ENCODE assay signal across 14 cellular contexts in genomic region chr22:28232231-28232630, GRCh38.
A peak's percentile ranks its signal among the peaks of the same experiment; 100 is the strongest.
DNase-seq lines count a peak whose midpoint lies in the region; ATAC-seq and TF ChIP-seq lines count a peak whose summit lies in the region.
"Had no signal": no experiment of that assay in that cellular context is flagged by ENCODE, and none has a peak within 500 bp of the region (broad histone marks: within the 10 kb centered on the region; RNA-seq: fewer than 3 reads in every experiment).

No MANE protein-coding gene starts in this region.

- 0 out of 2 replicates have a peak overlapping the region, but pooled peaks have one; percentile 12 for H4K91ac ChIP-seq in IMR-90 (ENCODE audit: insufficient read depth, low read depth, low read length)

- CTCF ChIA-PET in A673 (lab: Charles Lee) = no interaction called here
- CTCF ChIA-PET in IMR-90 (lab: Yijun Ruan, JAX) = interaction anchor here (0.6 to 1.4 kb wide), 2 partner anchors 21 to 70 kb away, joined by 3 to 4 read pairs; no protein-coding TSS in a partner anchor
- CTCF ChIA-PET in CD4-positive, alpha-beta T cell (lab: Charles Lee) = no interaction called here

- no peak overlapping the region for H2AFZ ChIP-seq in IMR-90 (replicated peaks; ENCODE audit: low read length, poor library complexity)
- no peak overlapping the region for H2AFZ ChIP-seq in neural progenitor cell (replicated peaks)

- peaks cover 3% of the 10 kb centered on the region for H3K79me2 ChIP-seq in neural progenitor cell (ENCODE audit: low read depth)

- H2BK15ac ChIP-seq in IMR-90 (ENCODE audit: low read depth, low read length) = peak overlapping the region; percentile 28; the same call in 1 of the 3 replicates

- H3K4me1 ChIP-seq in A673 (ENCODE audit: insufficient read depth, low read length, poor library complexity, severe bottlenecking) (peaks cover 25% of the 10 kb centered on the region), IMR-90 (ENCODE audit: control insufficient read depth, insufficient read depth, low read length) (peaks cover 11% of the 10 kb centered on the region), neural progenitor cell (peaks cover 24% of the 10 kb centered on the region), right atrium auricular region (peaks cover 0 to 5% of the 10 kb centered on the region in 2 donors)

- peaks cover 2% of the 10 kb centered on the region for H3K9me3 Mint-ChIP-seq in neural progenitor cell
- H3K9me3 Mint-ChIP-seq in stimulated activated naive B cell treated with anti-CD40 and anti-IgM and Interleukin-4, amounts not matched to agents 10 μg/mL and 1 μg/mL and 100 μg/mL, for 72 hours = peaks cover 0 to 2% of the 10 kb centered on the region in 2 donors
- H3K9me3 Mint-ChIP-seq in CD4-positive, alpha-beta T cell = no peaks in the 10 kb centered on the region

- peak overlapping the region; percentile 72 for H2BK5ac ChIP-seq in IMR-90 (ENCODE audit: low read depth, low read length, poor library complexity, severe bottlenecking)

- no peak for TF ChIP-seq CTCF in A673 (conservative IDR thresholded peaks at IDR 0.05; ENCODE audit: low read depth, low read length)
- no peak for TF ChIP-seq CTCF in IMR-90 (conservative IDR thresholded peaks at IDR 0.05; ENCODE audit: low read depth, low read length)
- TF ChIP-seq CTCF in neural progenitor cell (IDR thresholded peaks at IDR 0.05) = no peak
- TF ChIP-seq CTCF in CD4-positive, alpha-beta T cell (IDR thresholded peaks at IDR 0.05) = no peak
- TF ChIP-seq CTCF in right atrium auricular region (IDR thresholded peaks at IDR 0.05) = no peak

- no CpG with 5 or more reads among the region's 3 CpGs for WGBS in IMR-90 (ENCODE audit: extremely low coverage in 2 of 2, insufficient read length in 1 of 2), 2 experiments

- peak overlapping the region; percentile 87; the same call in 1 of the 2 replicates for H4K5ac ChIP-seq in IMR-90 (ENCODE audit: low read depth, low read length)

- ATAC-seq in IMR-90 (ENCODE audit: low read depth) = no peak
- ATAC-seq in stimulated activated naive B cell treated with anti-CD40 and anti-IgM and Interleukin-4, amounts not matched to agents 10 μg/mL and 1 μg/mL and 100 μg/mL, for 72 hours (replicated peaks) = no peak
- no peak for ATAC-seq in CD4-positive, alpha-beta T cell (ENCODE audit: poor library complexity)
- ATAC-seq: GM12878 had no signal

- H3K4me1 Mint-ChIP-seq in neural progenitor cell = peaks cover 34% of the 10 kb centered on the region
- H3K4me1 Mint-ChIP-seq in stimulated activated naive B cell treated with anti-CD40 and anti-IgM and Interleukin-4, amounts not matched to agents 10 μg/mL and 1 μg/mL and 100 μg/mL, for 72 hours = no peaks in the 10 kb centered on the region
- H3K4me1 Mint-ChIP-seq in CD4-positive, alpha-beta T cell (ENCODE audit: low read depth) = no peaks in the 10 kb centered on the region

- peaks cover 18% of the 10 kb centered on the region for H3F3A ChIP-seq in neural progenitor cell (ENCODE audit: low read depth)

- no peak overlapping the region for H3K4me3 ChIP-seq in A673 (ENCODE audit: low read depth, low read length, poor library complexity, severe bottlenecking)
- no peak overlapping the region for H3K4me3 ChIP-seq in IMR-90 (ENCODE audit: insufficient read depth, low read depth, low read length)
- H3K4me3 ChIP-seq in neural progenitor cell = no peak overlapping the region
- H3K4me3 ChIP-seq in right atrium auricular region = no peak overlapping the region
- H3K4me3 ChIP-seq: BLaER1, GM12878 had no signal

- H3K27ac ChIP-seq in A673 (ENCODE audit: low read depth, low read length, poor library complexity, severe bottlenecking) (peak overlapping the region; percentile 33), IMR-90 (ENCODE audit: insufficient read depth, low read length) (no peak overlapping the region; the same call in 1 of the 2 replicates), neural progenitor cell (no peak overlapping the region), right atrium auricular region (no peak overlapping the region)
- H3K27ac ChIP-seq in CD4-positive, alpha-beta T cell (ENCODE audit: low read depth, low read length) = no peak overlapping the region
- H3K27ac ChIP-seq: 22Rv1, BLaER1 had no signal

- BruUV-seq in A673 (replicated peaks; lab: Mats Ljungman, UMichigan) (no TSS peak), IMR-90 (replicated peaks; lab: Mats Ljungman, UMichigan) (no TSS peak)

- dilution Hi-C loops in IMR-90 (cut with HindIII; ENCODE audit: low sequenced_read_pairs, unreplicated experiment) = no loop called here

- H4K20me1 ChIP-seq in IMR-90 (ENCODE audit: insufficient read depth, low read length) (no peaks in the 10 kb centered on the region; the same call in 1 of the 2 replicates), neural progenitor cell (ENCODE audit: low read depth) (peaks cover 18% of the 10 kb centered on the region)
- H4K20me1 ChIP-seq: BLaER1 had no signal

- H2AK5ac ChIP-seq in IMR-90 (ENCODE audit: low read depth, low read length) = no peak overlapping the region

- H3K36me3 Mint-ChIP-seq in neural progenitor cell = peaks cover 6% of the 10 kb centered on the region
- no peaks in the 10 kb centered on the region for H3K36me3 Mint-ChIP-seq in stimulated activated naive B cell treated with anti-CD40 and anti-IgM and Interleukin-4, amounts not matched to agents 10 μg/mL and 1 μg/mL and 100 μg/mL, for 72 hours
- no peaks in the 10 kb centered on the region for H3K36me3 Mint-ChIP-seq in CD4-positive, alpha-beta T cell (ENCODE audit: low read depth)

- H2BK120ac ChIP-seq in IMR-90 (ENCODE audit: low read depth, low read length) = 0 out of 2 replicates have a peak overlapping the region, but pooled peaks have one; percentile 35

- H3K27me3 ChIP-seq in A673 (replicated peaks; ENCODE audit: insufficient read depth, low read depth, low read length, poor library complexity) (no peaks in the 10 kb centered on the region), IMR-90 (ENCODE audit: control insufficient read depth, insufficient read depth, low read length) (no peaks in the 10 kb centered on the region), neural progenitor cell (no peaks in the 10 kb centered on the region), right atrium auricular region (no peaks in the 10 kb centered on the region)
- peaks cover 5% of the 10 kb centered on the region for H3K27me3 ChIP-seq in CD4-positive, alpha-beta T cell (ENCODE audit: control insufficient read depth, insufficient read depth, low read length)
- H3K27me3 ChIP-seq: BLaER1 had no signal

- H3K4ac ChIP-seq in IMR-90 (ENCODE audit: low read depth, low read length) = peak overlapping the region; percentile 11; the same call in 1 of the 2 replicates

- intact Hi-C loops in A673 (cut with micrococcal nuclease; ENCODE audit: unreplicated experiment) (no loop called here), IMR-90 (cut with micrococcal nuclease) (no loop called here)
- intact Hi-C loops in CD4-positive, alpha-beta T cell (cut with DNase I, micrococcal nuclease) = no loop called here

- H3K4me2 ChIP-seq in IMR-90 (ENCODE audit: low read depth, low read length) (no peak overlapping the region), neural progenitor cell (peak overlapping the region; percentile 50)
- H3K4me2 ChIP-seq: BLaER1 had no signal

- no peak overlapping the region for H3K9ac ChIP-seq in IMR-90 (ENCODE audit: low read depth, low read length)
- H3K9ac ChIP-seq in neural progenitor cell = no peak overlapping the region
- H3K9ac ChIP-seq: BLaER1 had no signal

- no peak overlapping the region for H3K23ac ChIP-seq in IMR-90 (ENCODE audit: low read depth, low read length)

- DNase-seq in A673 (ENCODE audit: low spot score) = peak; percentile 63
- DNase-seq in IMR-90 = no peak
- peak; percentile 43 for DNase-seq in iPS-NIHi7 (ENCODE audit: extremely low spot score)
- peak; percentile 24 for DNase-seq in neural progenitor cell (ENCODE audit: low spot score)
- DNase-seq in stimulated activated naive B cell treated with anti-CD40 and anti-IgM and Interleukin-4, amounts not matched to agents 10 μg/mL and 1 μg/mL and 100 μg/mL, for 72 hours = no peak
- no peak for DNase-seq in stimulated activated CD4-positive, alpha-beta T cell treated with anti-CD3 and anti-CD28 coated beads, Interleukin-15, amount 100 ng/mL, for 24 hours
- no peak for DNase-seq in CD4-positive, alpha-beta T cell
- DNase-seq in right atrium auricular region (ENCODE audit: low spot score) = no peak
- DNase-seq: AML-193, HCEC 1CT, KBM-7 had no signal

- TF ChIP-seq RAD21 in IMR-90 (IDR thresholded peaks at IDR 0.05; ENCODE audit: low read length) = no peak

- no peak overlapping the region for H2BK20ac ChIP-seq in IMR-90 (ENCODE audit: low read depth, low read length)

- no peaks in the 10 kb centered on the region for H3K27me3 Mint-ChIP-seq in neural progenitor cell (ENCODE audit: insufficient read depth, low read depth)
- H3K27me3 Mint-ChIP-seq in stimulated activated naive B cell treated with anti-CD40 and anti-IgM and Interleukin-4, amounts not matched to agents 10 μg/mL and 1 μg/mL and 100 μg/mL, for 72 hours = peaks cover 0 to 4% of the 10 kb centered on the region in 2 donors
- H3K27me3 Mint-ChIP-seq in CD4-positive, alpha-beta T cell = no peaks in the 10 kb centered on the region

- H3K4me3 Mint-ChIP-seq in neural progenitor cell = no peak overlapping the region
- no peak overlapping the region for H3K4me3 Mint-ChIP-seq in stimulated activated naive B cell treated with anti-CD40 and anti-IgM and Interleukin-4, amounts not matched to agents 10 μg/mL and 1 μg/mL and 100 μg/mL, for 72 hours
- no peak overlapping the region for H3K4me3 Mint-ChIP-seq in CD4-positive, alpha-beta T cell

- H3K14ac ChIP-seq in IMR-90 (replicated peaks; ENCODE audit: low read depth, low read length) = no peak overlapping the region

- no peak overlapping the region for H4K8ac ChIP-seq in IMR-90 (ENCODE audit: low read depth in 2 of 2, low read length in 2 of 2)

- H3K36me3 ChIP-seq in A673 (ENCODE audit: insufficient read depth, low read length, poor library complexity, severe bottlenecking) (no peaks in the 10 kb centered on the region), IMR-90 (ENCODE audit: control insufficient read depth, insufficient read depth, low read length) (peaks cover 2% of the 10 kb centered on the region; the same call in 1 of the 2 replicates), neural progenitor cell (no peaks in the 10 kb centered on the region), right atrium auricular region (no peaks in the 10 kb centered on the region)
- H3K36me3 ChIP-seq: BLaER1 had no signal

- H3K9me3 ChIP-seq in A673 (ENCODE audit: low read depth, low read length, poor library complexity, severe bottlenecking) (no peaks in the 10 kb centered on the region), IMR-90 (ENCODE audit: control insufficient read depth, insufficient read depth, low read length) (no peaks in the 10 kb centered on the region), neural progenitor cell (ENCODE audit: low read depth) (no peaks in the 10 kb centered on the region), right atrium auricular region (no peaks in the 10 kb centered on the region)
- no peaks in the 10 kb centered on the region for H3K9me3 ChIP-seq in CD4-positive, alpha-beta T cell (ENCODE audit: control insufficient read depth, low read length)
- H3K9me3 ChIP-seq: BLaER1 had no signal

- no peak overlapping the region for H3K27ac Mint-ChIP-seq in neural progenitor cell
- H3K27ac Mint-ChIP-seq in stimulated activated naive B cell treated with anti-CD40 and anti-IgM and Interleukin-4, amounts not matched to agents 10 μg/mL and 1 μg/mL and 100 μg/mL, for 72 hours = no peak overlapping the region
- no peak overlapping the region for H3K27ac Mint-ChIP-seq in CD4-positive, alpha-beta T cell

- no peak overlapping the region for H2AK9ac ChIP-seq in IMR-90 (replicated peaks; ENCODE audit: low read depth, low read length, poor library complexity)

- TF ChIP-seq POLR2A in IMR-90 (IDR thresholded peaks at IDR 0.05; ENCODE audit: low read depth, low read length) = no peak

- H3K56ac ChIP-seq in IMR-90 (ENCODE audit: extremely low read depth, insufficient read depth, low read length) = no peak overlapping the region

- no peaks in the 10 kb centered on the region for H3K9me1 ChIP-seq in IMR-90 (ENCODE audit: insufficient read depth, low read length)

- peak overlapping the region; percentile 89 for H3K18ac ChIP-seq in IMR-90 (ENCODE audit: low read depth, low read length)

- H3K79me1 ChIP-seq in IMR-90 (ENCODE audit: low read depth in 1 of 2, low read length in 2 of 2) = peaks cover 0 to 6% of the 10 kb centered on the region in 2 experiments; a peak in 1 of 4 replicates

- in situ Hi-C loops in IMR-90 (cut with MboI; ENCODE audit: low sequenced_read_pairs) = no loop called here

- POLR2A ChIA-PET in A673 (lab: Charles Lee; ENCODE audit: low non-redundant PET) = no interaction called here
- POLR2A ChIA-PET in IMR-90 (lab: Charles Lee; ENCODE audit: unreplicated experiment) = interaction anchor here (0.9 kb wide), 1 partner anchor 12 kb away, joined by 3 read pairs; no protein-coding TSS in a partner anchor
- POLR2A ChIA-PET in CD4-positive, alpha-beta T cell (lab: Charles Lee) = no interaction called here

Comparison
In these comparisons a context has a peak if more than half of its experiments do, and no peak if none do; other contexts are left out.
1. DNase-seq: peak in A673 (single experiment), iPS-NIHi7 (single experiment) and neural progenitor cell (single experiment); none in IMR-90 (single experiment), stimulated activated naive B cell treated with anti-CD40 and anti-IgM and Interleukin-4, amounts not matched to agents 10 μg/mL and 1 μg/mL and 100 μg/mL, for 72 hours (single experiment), stimulated activated CD4-positive, alpha-beta T cell treated with anti-CD3 and anti-CD28 coated beads, Interleukin-15, amount 100 ng/mL, for 24 hours (single experiment), CD4-positive, alpha-beta T cell (0 of 10) and right atrium auricular region (single experiment).